1 cellular context compared by ENCODE assay signal in the genomic region with DNA sequence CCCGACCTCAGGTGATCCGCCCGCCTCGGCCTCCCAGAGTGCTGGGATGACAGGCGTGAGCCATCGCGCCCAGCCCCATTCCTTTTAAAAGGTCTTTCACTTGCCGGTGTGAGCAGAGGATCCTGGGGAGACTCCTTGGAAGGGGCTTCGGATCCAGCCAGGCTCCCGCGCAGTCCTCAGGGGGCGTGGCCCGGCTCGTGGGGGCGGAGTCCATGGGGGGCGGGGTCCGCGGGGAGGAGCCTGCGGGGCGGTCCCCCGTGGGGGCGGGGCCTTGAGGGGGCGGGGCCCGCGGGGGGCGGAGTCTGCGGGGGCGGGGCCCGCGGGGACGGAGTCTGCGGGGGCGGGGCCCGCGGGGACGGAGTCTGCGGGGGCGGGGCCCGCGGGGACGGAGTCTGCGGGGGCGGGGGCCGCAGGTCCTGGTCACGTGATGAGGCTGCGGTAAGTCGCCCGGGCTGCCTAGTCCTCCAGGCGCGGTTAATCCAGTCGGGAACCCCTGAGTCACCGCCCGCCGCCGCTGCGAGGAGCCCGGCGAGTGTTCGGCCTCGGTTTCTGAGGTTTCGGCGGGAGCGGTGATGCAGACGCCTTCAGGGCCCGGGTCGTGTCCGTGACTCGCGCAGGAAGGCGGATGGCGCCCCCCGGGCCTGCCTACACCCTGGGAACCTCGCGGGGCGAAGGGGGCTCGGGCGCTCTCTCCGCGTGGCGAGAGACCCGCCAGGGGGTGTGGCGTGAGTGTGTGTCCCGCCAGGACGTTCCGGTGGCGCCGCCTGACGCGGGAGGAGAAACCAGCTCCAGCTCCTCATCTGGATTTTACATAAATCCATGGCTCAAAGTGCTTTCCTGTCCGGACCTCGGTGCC.
TF ChIP-seq lines count a peak whose summit lies in the region.

No MANE protein-coding gene starts in this region.

TF ChIP-seq in HEK293, 187 proteins besides CTCF, POLR2A, EP300 and RAD21 (continued from another document and continues in another):
- TF ChIP-seq, protein P1, sequence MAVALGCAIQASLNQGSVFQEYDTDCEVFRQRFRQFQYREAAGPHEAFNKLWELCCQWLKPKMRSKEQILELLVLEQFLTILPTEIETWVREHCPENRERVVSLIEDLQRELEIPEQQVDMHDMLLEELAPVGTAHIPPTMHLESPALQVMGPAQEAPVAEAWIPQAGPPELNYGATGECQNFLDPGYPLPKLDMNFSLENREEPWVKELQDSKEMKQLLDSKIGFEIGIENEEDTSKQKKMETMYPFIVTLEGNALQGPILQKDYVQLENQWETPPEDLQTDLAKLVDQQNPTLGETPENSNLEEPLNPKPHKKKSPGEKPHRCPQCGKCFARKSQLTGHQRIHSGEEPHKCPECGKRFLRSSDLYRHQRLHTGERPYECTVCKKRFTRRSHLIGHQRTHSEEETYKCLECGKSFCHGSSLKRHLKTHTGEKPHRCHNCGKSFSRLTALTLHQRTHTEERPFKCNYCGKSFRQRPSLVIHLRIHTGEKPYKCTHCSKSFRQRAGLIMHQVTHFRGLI (tag by site-specific recombination; IDR thresholded peaks at IDR 0.05): no peak
- TF ChIP-seq ZNF221 (tag by site-specific recombination; IDR thresholded peaks at IDR 0.05; ENCODE audit: borderline replicate concordance) (no peak), ZNF843 (tag by site-specific recombination; IDR thresholded peaks at IDR 0.05) (no peak), ZNF138 (tag by site-specific recombination; IDR thresholded peaks at IDR 0.05; ENCODE audit: borderline replicate concordance) (no peak), ZNF626 (tag by site-specific recombination; IDR thresholded peaks at IDR 0.05) (no peak), ZNF335 (tag by site-specific recombination; conservative IDR thresholded peaks at IDR 0.05) (peak; percentile 91), ZNF548 (tag by site-specific recombination; IDR thresholded peaks at IDR 0.05) (no peak), ZSCAN18 (tag by site-specific recombination; IDR thresholded peaks at IDR 0.05) (no peak), ZNF274 (IDR thresholded peaks at IDR 0.05; ENCODE audit: low read length) (no peak), ZNF274 (tag by site-specific recombination; IDR thresholded peaks at IDR 0.05; ENCODE audit: borderline replicate concordance) (no peak), ZSCAN4 (tag by site-specific recombination; IDR thresholded peaks at IDR 0.05) (no peak), ZNF580 (tag by site-specific recombination; IDR thresholded peaks at IDR 0.05) (no peak; the same call in 1 of the 2 replicates), RBAK (tag by site-specific recombination; IDR thresholded peaks at IDR 0.05) (no peak), SP7 (tag by site-specific recombination; IDR thresholded peaks at IDR 0.05) (peak; percentile 48), ZNF132 (tag by site-specific recombination; IDR thresholded peaks at IDR 0.05; ENCODE audit: borderline replicate concordance) (no peak), ZSCAN30 (tag by site-specific recombination; IDR thresholded peaks at IDR 0.05) (no peak), ZNF423 (tag by site-specific recombination; IDR thresholded peaks at IDR 0.05) (no peak), KLF8 (tag by site-specific recombination; IDR thresholded peaks at IDR 0.05) (peak; percentile 57), ZNF10 (tag by site-specific recombination; IDR thresholded peaks at IDR 0.05) (peak; percentile 21; the same call in 1 of the 2 replicates), ZFP41 (tag by site-specific recombination; IDR thresholded peaks at IDR 0.05; ENCODE audit: borderline replicate concordance) (no peak), KLF10 (tag by site-specific recombination; IDR thresholded peaks at IDR 0.05) (peak; percentile 94), PRDM1 (tag by site-specific recombination; IDR thresholded peaks at IDR 0.05) (no peak), ZXDB (tag by site-specific recombination; IDR thresholded peaks at IDR 0.05) (no peak), ELK4 (IDR thresholded peaks at IDR 0.05; ENCODE audit: borderline replicate concordance, low read depth, low read length) (no peak), ZNF211 (tag by site-specific recombination; IDR thresholded peaks at IDR 0.05; ENCODE audit: low read depth) (no peak), KLF16 (tag by site-specific recombination; IDR thresholded peaks at IDR 0.05) (peak; percentile 90), ZNF214 (tag by site-specific recombination; IDR thresholded peaks at IDR 0.05; ENCODE audit: borderline replicate concordance) (no peak), HOXA7 (CRISPR knock-in tag; IDR thresholded peaks at IDR 0.05; ENCODE audit: borderline replicate concordance) (no peak), ZNF302 (tag by site-specific recombination; IDR thresholded peaks at IDR 0.05; ENCODE audit: low read depth) (no peak), ZNF621 (tag by site-specific recombination; IDR thresholded peaks at IDR 0.05) (no peak), ZNF670 (tag by site-specific recombination; IDR thresholded peaks at IDR 0.05; ENCODE audit: low read depth) (no peak), ZBTB7A (tag by site-specific recombination; IDR thresholded peaks at IDR 0.05; ENCODE audit: low read depth) (no peak), PRDM2 (tag by site-specific recombination; IDR thresholded peaks at IDR 0.05; ENCODE audit: borderline replicate concordance) (no peak), ZNF175 (tag by site-specific recombination; IDR thresholded peaks at IDR 0.05) (no peak)
- TF ChIP-seq, protein P2, sequence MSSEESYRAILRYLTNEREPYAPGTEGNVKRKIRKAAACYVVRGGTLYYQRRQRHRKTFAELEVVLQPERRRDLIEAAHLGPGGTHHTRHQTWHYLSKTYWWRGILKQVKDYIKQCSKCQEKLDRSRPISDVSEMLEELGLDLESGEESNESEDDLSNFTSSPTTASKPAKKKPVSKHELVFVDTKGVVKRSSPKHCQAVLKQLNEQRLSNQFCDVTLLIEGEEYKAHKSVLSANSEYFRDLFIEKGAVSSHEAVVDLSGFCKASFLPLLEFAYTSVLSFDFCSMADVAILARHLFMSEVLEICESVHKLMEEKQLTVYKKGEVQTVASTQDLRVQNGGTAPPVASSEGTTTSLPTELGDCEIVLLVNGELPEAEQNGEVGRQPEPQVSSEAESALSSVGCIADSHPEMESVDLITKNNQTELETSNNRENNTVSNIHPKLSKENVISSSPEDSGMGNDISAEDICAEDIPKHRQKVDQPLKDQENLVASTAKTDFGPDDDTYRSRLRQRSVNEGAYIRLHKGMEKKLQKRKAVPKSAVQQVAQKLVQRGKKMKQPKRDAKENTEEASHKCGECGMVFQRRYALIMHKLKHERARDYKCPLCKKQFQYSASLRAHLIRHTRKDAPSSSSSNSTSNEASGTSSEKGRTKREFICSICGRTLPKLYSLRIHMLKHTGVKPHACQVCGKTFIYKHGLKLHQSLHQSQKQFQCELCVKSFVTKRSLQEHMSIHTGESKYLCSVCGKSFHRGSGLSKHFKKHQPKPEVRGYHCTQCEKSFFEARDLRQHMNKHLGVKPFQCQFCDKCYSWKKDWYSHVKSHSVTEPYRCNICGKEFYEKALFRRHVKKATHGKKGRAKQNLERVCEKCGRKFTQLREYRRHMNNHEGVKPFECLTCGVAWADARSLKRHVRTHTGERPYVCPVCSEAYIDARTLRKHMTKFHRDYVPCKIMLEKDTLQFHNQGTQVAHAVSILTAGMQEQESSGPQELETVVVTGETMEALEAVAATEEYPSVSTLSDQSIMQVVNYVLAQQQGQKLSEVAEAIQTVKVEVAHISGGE (tag by site-specific recombination; conservative IDR thresholded peaks at IDR 0.05; ENCODE audit: low read depth): peak; percentile 84
- TF ChIP-seq, protein P3, sequence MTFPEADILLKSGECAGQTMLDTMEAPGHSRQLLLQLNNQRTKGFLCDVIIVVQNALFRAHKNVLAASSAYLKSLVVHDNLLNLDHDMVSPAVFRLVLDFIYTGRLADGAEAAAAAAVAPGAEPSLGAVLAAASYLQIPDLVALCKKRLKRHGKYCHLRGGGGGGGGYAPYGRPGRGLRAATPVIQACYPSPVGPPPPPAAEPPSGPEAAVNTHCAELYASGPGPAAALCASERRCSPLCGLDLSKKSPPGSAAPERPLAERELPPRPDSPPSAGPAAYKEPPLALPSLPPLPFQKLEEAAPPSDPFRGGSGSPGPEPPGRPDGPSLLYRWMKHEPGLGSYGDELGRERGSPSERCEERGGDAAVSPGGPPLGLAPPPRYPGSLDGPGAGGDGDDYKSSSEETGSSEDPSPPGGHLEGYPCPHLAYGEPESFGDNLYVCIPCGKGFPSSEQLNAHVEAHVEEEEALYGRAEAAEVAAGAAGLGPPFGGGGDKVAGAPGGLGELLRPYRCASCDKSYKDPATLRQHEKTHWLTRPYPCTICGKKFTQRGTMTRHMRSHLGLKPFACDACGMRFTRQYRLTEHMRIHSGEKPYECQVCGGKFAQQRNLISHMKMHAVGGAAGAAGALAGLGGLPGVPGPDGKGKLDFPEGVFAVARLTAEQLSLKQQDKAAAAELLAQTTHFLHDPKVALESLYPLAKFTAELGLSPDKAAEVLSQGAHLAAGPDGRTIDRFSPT (tag by site-specific recombination; IDR thresholded peaks at IDR 0.05): no peak
- TF ChIP-seq, protein P4, sequence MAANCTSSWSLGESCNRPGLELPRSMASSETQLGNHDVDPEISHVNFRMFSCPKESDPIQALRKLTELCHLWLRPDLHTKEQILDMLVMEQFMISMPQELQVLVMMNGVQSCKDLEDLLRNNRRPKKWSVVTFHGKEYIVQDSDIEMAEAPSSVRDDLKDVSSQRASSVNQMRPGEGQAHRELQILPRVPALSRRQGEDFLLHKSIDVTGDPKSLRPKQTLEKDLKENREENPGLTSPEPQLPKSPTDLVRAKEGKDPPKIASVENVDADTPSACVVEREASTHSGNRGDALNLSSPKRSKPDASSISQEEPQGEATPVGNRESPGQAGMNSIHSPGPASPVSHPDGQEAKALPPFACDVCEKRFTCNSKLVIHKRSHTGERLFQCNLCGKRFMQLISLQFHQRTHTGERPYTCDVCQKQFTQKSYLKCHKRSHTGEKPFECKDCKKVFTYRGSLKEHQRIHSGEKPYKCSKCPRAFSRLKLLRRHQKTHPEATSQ (tag by site-specific recombination; IDR thresholded peaks at IDR 0.05): no peak
